12 cellular contexts compared by ENCODE assay signal in genomic region chr7:28855538-28856217, GRCh38.
DNase-seq lines count a peak whose midpoint lies in the region; TF ChIP-seq lines count a peak whose summit lies in the region.
"Had no signal": no experiment of that assay in that cellular context is flagged by ENCODE, and none has a peak within 500 bp of the region (broad histone marks: within the 10 kb centered on the region; RNA-seq: fewer than 3 reads in every experiment).

No MANE protein-coding gene starts in this region.

- peak; percentile 79 for DNase-seq in GM03348 (ENCODE audit: low spot score)
- DNase-seq in OCI-M1 (lab: John Stamatoyannopoulos, UW): peak; percentile 33
- DNase-seq in epithelial cell of proximal tubule (ENCODE audit: low read depth): peak; percentile 94
- peak; percentile 93 for DNase-seq in osteoblast (ENCODE audit: insufficient read length, low spot score, missing footprints)
- DNase-seq in activated CD4-positive, alpha-beta T cell treated with anti-CD3 and anti-CD28 coated beads for 48 hours: no peak
- no peak for DNase-seq in erythroblast (lab: John Stamatoyannopoulos, UW)
- no peak for DNase-seq in activated CD8-positive, alpha-beta memory T cell treated with anti-CD3 and anti-CD28 coated beads, Interleukin-2, amount 50 U/mL, for 4 hours
- DNase-seq in stimulated activated CD4-positive, alpha-beta T cell treated with anti-CD3 and anti-CD28 coated beads, Interleukin-4, amount 100 ng/mL, for 1 hour: no peak
- DNase-seq: activated CD4-positive, alpha-beta T cell treated with anti-CD3 and anti-CD28 coated beads, Interleukin-2, amount 50 U/mL, for 4 hours; activated naive CD8-positive, alpha-beta T cell treated with anti-CD3 and anti-CD28 coated beads, Interleukin-2, amount 50 U/mL, for 24 hours; Peyer's patch; substantia nigra had no signal

- H3K9me3 ChIP-seq in osteoblast (ENCODE audit: low read depth, low read length): no peaks in the 10 kb centered on the region
- H3K9me3 ChIP-seq: Peyer's patch had no signal

- H3K4me2 ChIP-seq in osteoblast (ENCODE audit: insufficient read depth, low read length): peak overlapping the region; percentile 47

- H3K79me2 ChIP-seq in osteoblast (ENCODE audit: insufficient read depth, low read length): no peaks in the 10 kb centered on the region

- no peak overlapping the region for H3K4me3 ChIP-seq in epithelial cell of proximal tubule (ENCODE audit: low read depth, low read length)
- peak overlapping the region; percentile 13 for H3K4me3 ChIP-seq in osteoblast (ENCODE audit: insufficient read depth, low read length)
- H3K4me3 ChIP-seq: Peyer's patch had no signal

- no peak overlapping the region for H2AFZ ChIP-seq in osteoblast (ENCODE audit: low read length)

- H3K27ac ChIP-seq in osteoblast (ENCODE audit: low read depth, low read length): peak overlapping the region; percentile 77
- H3K27ac ChIP-seq: Peyer's patch had no signal

- TF ChIP-seq CTCF in epithelial cell of proximal tubule (conservative IDR thresholded peaks at IDR 0.05; ENCODE audit: low read depth, low read length) (no peak), osteoblast (IDR thresholded peaks at IDR 0.05; ENCODE audit: extremely low read depth, low read depth, low read length) (no peak)

- no peak for TF ChIP-seq POLR2A in erythroblast (IDR thresholded peaks at IDR 0.05; ENCODE audit: low read length)

- no peaks in the 10 kb centered on the region for H4K20me1 ChIP-seq in osteoblast (ENCODE audit: insufficient read depth, low read length)

- peaks cover 41% of the 10 kb centered on the region for H3K4me1 ChIP-seq in osteoblast (ENCODE audit: insufficient read depth, low read length)

- H3K27me3 ChIP-seq in osteoblast (ENCODE audit: insufficient read depth, low read length): peaks cover 25% of the 10 kb centered on the region
- H3K27me3 ChIP-seq: Peyer's patch had no signal

- H3K36me3 ChIP-seq in osteoblast (ENCODE audit: insufficient read depth, low read length): no peaks in the 10 kb centered on the region
- H3K36me3 ChIP-seq: Peyer's patch had no signal

Comparison
In these comparisons a context has a peak if more than half of its experiments do, and no peak if none do; other contexts are left out.
1. DNase-seq: peak in GM03348 (single experiment), OCI-M1 (single experiment), epithelial cell of proximal tubule (single experiment) and osteoblast (single experiment); none in activated CD4-positive, alpha-beta T cell treated with anti-CD3 and anti-CD28 coated beads for 48 hours (single experiment), erythroblast (0 of 2), activated CD8-positive, alpha-beta memory T cell treated with anti-CD3 and anti-CD28 coated beads, Interleukin-2, amount 50 U/mL, for 4 hours (single experiment) and stimulated activated CD4-positive, alpha-beta T cell treated with anti-CD3 and anti-CD28 coated beads, Interleukin-4, amount 100 ng/mL, for 1 hour (single experiment).